ENCODE assay signal across 1 cellular context in the genomic region with DNA sequence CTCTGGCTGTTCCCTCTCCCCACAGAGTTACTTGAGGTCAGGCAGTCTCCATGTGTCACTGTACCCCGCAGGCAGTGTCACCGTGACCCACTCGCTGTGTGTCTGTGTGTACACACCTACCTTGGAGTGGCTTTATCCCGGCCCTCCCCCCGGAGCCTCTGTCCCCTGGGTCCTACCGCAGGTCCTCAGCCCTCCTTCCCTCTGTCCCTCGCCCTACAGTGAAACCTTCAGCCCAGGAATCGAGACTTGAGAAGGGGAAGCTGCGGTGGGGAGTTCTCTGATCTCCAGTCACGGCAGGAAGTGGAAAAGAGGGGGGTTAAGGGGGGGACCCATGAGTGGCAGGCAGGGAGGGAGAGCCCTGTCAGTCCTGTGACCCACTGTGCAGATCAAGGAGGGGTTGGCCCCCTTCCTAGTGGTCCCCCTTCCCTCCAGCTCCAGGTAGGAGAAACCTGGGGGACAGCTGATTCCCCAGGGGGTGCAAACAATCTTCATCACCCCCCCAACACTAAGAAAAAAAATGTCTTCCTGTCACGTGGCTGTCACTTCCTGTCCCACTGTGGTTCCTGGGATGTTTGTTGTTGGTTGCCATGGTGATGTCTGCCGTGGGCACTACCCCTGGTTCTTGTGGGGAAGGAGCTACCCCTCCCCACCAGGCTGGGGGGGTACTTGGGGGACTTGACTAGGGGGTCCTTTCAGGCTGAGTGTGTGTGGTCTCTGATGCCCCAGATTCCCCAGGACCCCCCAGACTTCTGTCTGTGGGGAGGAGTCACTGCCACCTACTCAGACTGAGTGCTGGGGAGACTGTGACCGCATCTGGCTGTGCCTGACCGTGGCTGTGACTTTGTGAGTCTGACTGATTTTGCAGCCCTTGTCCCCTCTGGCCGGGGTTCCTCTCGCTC.
TF ChIP-seq lines count a peak whose summit lies in the region.

No MANE protein-coding gene starts in this region.

TF ChIP-seq in K562, 482 proteins besides CTCF, POLR2A, EP300 and RAD21 (continued from another document and continues in another):
- TF ChIP-seq MGA (IDR thresholded peaks at IDR 0.05) = no peak
- TF ChIP-seq, protein P1, sequence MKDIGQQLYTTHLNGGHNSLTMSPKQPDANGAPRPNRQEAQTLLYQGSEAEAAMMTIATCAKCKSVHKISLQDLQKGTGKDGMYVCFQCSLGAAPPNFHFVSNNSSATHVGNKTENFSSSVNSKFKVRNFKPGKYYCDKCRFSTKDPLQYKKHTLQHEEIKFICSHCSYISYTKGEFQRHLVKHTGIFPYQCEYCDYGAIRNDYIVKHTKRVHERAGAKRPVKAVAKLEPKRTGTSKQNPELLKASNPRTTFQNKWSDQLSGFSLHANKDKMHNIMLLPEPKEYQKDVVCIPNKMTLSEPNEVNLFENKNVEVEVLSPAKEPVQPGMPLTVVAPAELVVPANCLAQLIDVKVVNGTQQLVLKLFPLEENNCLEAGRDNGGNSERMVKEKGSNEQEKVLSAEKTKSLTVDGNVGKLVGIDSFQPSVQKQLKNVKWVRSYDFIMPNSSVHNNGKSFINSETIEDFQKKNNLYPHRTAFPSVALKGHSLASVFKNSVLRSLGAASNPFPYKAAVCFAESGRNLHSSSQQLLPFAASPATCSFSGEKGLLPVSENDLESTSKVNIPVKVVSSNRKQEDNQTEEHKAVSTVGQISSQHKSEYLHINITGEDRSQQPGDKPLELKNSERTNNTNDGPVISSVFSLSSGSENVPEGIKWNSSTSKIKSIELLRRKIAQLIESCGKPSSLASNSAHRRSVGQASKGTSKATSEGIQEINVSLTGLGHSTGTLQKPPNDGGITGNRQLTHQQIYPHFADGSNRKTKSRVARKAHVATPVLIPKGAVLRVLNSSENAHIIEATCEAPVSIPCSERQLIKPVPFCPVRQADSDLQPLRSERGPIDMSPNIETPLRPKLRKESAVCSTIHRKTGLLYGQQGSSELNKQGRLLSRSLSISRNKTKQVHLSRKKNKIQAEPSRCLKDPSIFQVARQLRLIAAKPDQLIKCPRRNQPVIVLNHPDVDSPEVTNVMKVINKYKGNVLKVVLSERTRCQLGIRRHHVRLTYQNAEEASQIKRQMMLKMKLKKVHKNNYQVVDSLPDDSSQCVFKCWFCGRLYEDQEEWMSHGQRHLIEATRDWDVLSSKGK (CRISPR knock-in tag; IDR thresholded peaks at IDR 0.05) = no peak
- no peak for TF ChIP-seq PCBP2 (IDR thresholded peaks at IDR 0.05; ENCODE audit: low read depth, low read length, poor library complexity, severe bottlenecking)
- peak; percentile 96 for TF ChIP-seq GABPA (tag; conservative IDR thresholded peaks at IDR 0.05; ENCODE audit: low read depth)
- peak; percentile 44; the same call in 1 of the 2 replicates for TF ChIP-seq NR2C1 (IDR thresholded peaks at IDR 0.05)
- no peak for TF ChIP-seq NR2C1 (tag; IDR thresholded peaks at IDR 0.05)
- TF ChIP-seq MAX (CRISPR knock-in tag; IDR thresholded peaks at IDR 0.05) = 0 out of 2 replicates have a peak, but pooled peaks have one; percentile 16
- TF ChIP-seq FOXM1 (IDR thresholded peaks at IDR 0.05; ENCODE audit: low read depth) = peak; percentile 68; the same call in 1 of the 2 replicates
- no peak for TF ChIP-seq FOXM1 (CRISPR knock-in tag; IDR thresholded peaks at IDR 0.05; ENCODE audit: low read depth)
- TF ChIP-seq TBL1XR1 (IDR thresholded peaks at IDR 0.05; ENCODE audit: low read length in 2 of 2) = 0 out of 4 replicates have a peak, but pooled peaks of 1 of the 2 experiments have one; percentile 11
- TF ChIP-seq, protein P2, sequence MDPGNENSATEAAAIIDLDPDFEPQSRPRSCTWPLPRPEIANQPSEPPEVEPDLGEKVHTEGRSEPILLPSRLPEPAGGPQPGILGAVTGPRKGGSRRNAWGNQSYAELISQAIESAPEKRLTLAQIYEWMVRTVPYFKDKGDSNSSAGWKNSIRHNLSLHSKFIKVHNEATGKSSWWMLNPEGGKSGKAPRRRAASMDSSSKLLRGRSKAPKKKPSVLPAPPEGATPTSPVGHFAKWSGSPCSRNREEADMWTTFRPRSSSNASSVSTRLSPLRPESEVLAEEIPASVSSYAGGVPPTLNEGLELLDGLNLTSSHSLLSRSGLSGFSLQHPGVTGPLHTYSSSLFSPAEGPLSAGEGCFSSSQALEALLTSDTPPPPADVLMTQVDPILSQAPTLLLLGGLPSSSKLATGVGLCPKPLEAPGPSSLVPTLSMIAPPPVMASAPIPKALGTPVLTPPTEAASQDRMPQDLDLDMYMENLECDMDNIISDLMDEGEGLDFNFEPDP (CRISPR knock-in tag; IDR thresholded peaks at IDR 0.05) = no peak
- TF ChIP-seq RNF2 (IDR thresholded peaks at IDR 0.05) = no peak
- TF ChIP-seq, protein P3, sequence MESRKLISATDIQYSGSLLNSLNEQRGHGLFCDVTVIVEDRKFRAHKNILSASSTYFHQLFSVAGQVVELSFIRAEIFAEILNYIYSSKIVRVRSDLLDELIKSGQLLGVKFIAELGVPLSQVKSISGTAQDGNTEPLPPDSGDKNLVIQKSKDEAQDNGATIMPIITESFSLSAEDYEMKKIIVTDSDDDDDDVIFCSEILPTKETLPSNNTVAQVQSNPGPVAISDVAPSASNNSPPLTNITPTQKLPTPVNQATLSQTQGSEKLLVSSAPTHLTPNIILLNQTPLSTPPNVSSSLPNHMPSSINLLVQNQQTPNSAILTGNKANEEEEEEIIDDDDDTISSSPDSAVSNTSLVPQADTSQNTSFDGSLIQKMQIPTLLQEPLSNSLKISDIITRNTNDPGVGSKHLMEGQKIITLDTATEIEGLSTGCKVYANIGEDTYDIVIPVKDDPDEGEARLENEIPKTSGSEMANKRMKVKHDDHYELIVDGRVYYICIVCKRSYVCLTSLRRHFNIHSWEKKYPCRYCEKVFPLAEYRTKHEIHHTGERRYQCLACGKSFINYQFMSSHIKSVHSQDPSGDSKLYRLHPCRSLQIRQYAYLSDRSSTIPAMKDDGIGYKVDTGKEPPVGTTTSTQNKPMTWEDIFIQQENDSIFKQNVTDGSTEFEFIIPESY (CRISPR knock-in tag; IDR thresholded peaks at IDR 0.05) = no peak
- no peak for TF ChIP-seq C11orf30 (IDR thresholded peaks at IDR 0.05; ENCODE audit: low read depth)
- TF ChIP-seq NR2C2 (CRISPR knock-in tag; IDR thresholded peaks at IDR 0.05) = no peak
- peak; percentile 54; the same call in 1 of the 2 replicates for TF ChIP-seq NR2C2 (tag; IDR thresholded peaks at IDR 0.05)
- TF ChIP-seq ZBED1 (IDR thresholded peaks at IDR 0.05) = no peak
- peak; percentile 22 for TF ChIP-seq HNRNPLL (IDR thresholded peaks at IDR 0.05; ENCODE audit: low read depth, low read length, poor library complexity, severe bottlenecking)
- peak; percentile 84; the same call in 1 of the 2 replicates for TF ChIP-seq TOE1 (IDR thresholded peaks at IDR 0.05; ENCODE audit: borderline replicate concordance)
- TF ChIP-seq TOE1 (CRISPR knock-in tag; IDR thresholded peaks at IDR 0.05; ENCODE audit: borderline replicate concordance, low read depth) = no peak
- no peak for TF ChIP-seq FUS (optimal IDR thresholded peaks at IDR 0.05; ENCODE audit: low read depth, low read length)
- peak; percentile 72; the same call in 1 of the 2 replicates for TF ChIP-seq ELF2 (CRISPR knock-in tag; IDR thresholded peaks at IDR 0.05)
- TF ChIP-seq ZNF175 (CRISPR knock-in tag; IDR thresholded peaks at IDR 0.05; ENCODE audit: low read depth) = 0 out of 2 replicates have a peak, but pooled peaks have one; percentile 61
- peak; percentile 10; the same call in 1 of the 2 replicates for TF ChIP-seq ZBTB7A (IDR thresholded peaks at IDR 0.05; ENCODE audit: borderline replicate concordance, control insufficient read depth, low read depth, low read length)
- TF ChIP-seq MAZ (CRISPR knock-in tag; conservative IDR thresholded peaks at IDR 0.05 in 1 of 2, IDR thresholded peaks at IDR 0.05 in 1 of 2) = peak; percentile 44 to 81; a peak in 2 of 4 replicates
- TF ChIP-seq, protein P4, sequence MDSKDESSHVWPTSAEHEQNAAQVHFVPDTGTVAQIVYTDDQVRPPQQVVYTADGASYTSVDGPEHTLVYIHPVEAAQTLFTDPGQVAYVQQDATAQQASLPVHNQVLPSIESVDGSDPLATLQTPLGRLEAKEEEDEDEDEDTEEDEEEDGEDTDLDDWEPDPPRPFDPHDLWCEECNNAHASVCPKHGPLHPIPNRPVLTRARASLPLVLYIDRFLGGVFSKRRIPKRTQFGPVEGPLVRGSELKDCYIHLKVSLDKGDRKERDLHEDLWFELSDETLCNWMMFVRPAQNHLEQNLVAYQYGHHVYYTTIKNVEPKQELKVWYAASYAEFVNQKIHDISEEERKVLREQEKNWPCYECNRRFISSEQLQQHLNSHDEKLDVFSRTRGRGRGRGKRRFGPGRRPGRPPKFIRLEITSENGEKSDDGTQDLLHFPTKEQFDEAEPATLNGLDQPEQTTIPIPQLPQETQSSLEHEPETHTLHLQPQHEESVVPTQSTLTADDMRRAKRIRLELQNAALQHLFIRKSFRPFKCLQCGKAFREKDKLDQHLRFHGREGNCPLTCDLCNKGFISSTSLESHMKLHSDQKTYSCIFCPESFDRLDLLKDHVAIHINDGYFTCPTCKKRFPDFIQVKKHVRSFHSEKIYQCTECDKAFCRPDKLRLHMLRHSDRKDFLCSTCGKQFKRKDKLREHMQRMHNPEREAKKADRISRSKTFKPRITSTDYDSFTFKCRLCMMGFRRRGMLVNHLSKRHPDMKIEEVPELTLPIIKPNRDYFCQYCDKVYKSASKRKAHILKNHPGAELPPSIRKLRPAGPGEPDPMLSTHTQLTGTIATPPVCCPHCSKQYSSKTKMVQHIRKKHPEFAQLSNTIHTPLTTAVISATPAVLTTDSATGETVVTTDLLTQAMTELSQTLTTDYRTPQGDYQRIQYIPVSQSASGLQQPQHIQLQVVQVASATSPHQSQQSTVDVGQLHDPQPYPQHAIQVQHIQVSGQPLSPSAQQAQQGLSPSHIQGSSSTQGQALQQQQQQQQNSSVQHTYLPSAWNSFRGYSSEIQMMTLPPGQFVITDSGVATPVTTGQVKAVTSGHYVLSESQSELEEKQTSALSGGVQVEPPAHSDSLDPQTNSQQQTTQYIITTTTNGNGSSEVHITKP (IDR thresholded peaks at IDR 0.05; ENCODE audit: partially characterized antibody) = peak; percentile 87
- TF ChIP-seq RB1 (IDR thresholded peaks at IDR 0.05; ENCODE audit: low read depth) = 0 out of 2 replicates have a peak, but pooled peaks have one; percentile 28
- no peak; the same call in 1 of the 2 replicates for TF ChIP-seq BHLHE40 (IDR thresholded peaks at IDR 0.05; ENCODE audit: low read length)
- TF ChIP-seq MTA2 (IDR thresholded peaks at IDR 0.05; ENCODE audit: low read depth) = no peak
